10 cellular contexts compared by ENCODE assay signal in the genomic region with DNA sequence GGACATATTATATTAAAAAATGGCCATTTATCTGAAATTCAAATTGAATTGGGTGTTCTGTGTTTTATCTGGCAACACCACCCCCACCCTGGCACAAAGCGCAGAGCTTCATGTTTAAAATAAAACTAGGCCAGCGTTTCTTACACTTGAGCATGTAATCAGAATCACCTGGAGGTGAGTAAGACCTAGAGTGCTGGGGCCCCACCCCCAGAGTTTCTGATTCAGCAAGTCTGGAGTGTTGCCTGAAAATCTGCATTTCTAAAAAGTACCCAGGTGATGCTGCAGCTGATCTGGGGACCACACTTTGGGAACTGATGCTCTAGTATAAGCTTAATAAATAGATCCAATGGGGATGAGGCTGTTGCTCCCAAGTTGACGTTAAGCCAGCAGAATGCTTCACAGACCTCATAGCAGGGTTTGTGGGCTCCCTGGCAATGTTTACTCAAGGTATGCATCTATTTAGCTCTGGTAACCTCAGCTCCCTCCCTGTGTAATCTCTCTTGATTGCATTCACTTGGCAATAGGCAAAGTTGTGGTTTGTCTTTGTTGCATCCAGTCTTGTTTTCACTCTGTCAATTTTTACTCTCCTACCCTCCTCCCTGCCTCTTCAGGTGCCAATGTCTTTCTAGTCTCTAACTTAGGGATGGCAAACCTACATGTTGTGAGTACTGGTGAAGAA.
A peak's percentile ranks its signal among the peaks of the same experiment; 100 is the strongest.
DNase-seq lines count a peak whose midpoint lies in the region; ATAC-seq and TF ChIP-seq lines count a peak whose summit lies in the region.
"Had no signal": no experiment of that assay in that cellular context is flagged by ENCODE, and none has a peak within 500 bp of the region (broad histone marks: within the 10 kb centered on the region; RNA-seq: fewer than 3 reads in every experiment).

No MANE protein-coding gene starts in this region.

- no peaks in the 10 kb centered on the region for H3K27me3 Mint-ChIP-seq in activated naive CD8-positive, alpha-beta T cell treated with anti-CD3 and anti-CD28 coated beads, Interleukin-2, amount 50 U/mL, for 24 hours

- H3K36me3 Mint-ChIP-seq in activated naive CD8-positive, alpha-beta T cell treated with anti-CD3 and anti-CD28 coated beads, Interleukin-2, amount 50 U/mL, for 24 hours (ENCODE audit: low read depth), result no peaks in the 10 kb centered on the region

- no peaks in the 10 kb centered on the region for H3K9me3 ChIP-seq in effector memory CD4-positive, alpha-beta T cell (ENCODE audit: control insufficient read depth, low read length)
- H3K9me3 ChIP-seq: neutrophil had no signal

- no peaks in the 10 kb centered on the region for H3K36me3 ChIP-seq in effector memory CD4-positive, alpha-beta T cell (ENCODE audit: control insufficient read depth, insufficient read depth, low read length)
- H3K36me3 ChIP-seq: neutrophil had no signal

- TF ChIP-seq CTCF in omental fat pad (IDR thresholded peaks at IDR 0.05), result no peak

- ATAC-seq in GM18858 (IDR thresholded peaks at IDR 0.05; ENCODE audit: unreplicated experiment) (peak; percentile 70), GM21529 (IDR thresholded peaks at IDR 0.05; ENCODE audit: unreplicated experiment) (peak; percentile 77), HG03378 (IDR thresholded peaks at IDR 0.05; ENCODE audit: unreplicated experiment) (peak; percentile 81), omental fat pad (ENCODE audit: low FRiP score) (no peak)
- ATAC-seq in activated naive CD8-positive, alpha-beta T cell treated with anti-CD3 and anti-CD28 coated beads, Interleukin-2, amount 50 U/mL, for 24 hours, result peak; percentile 68

- no peak overlapping the region for H3K4me3 Mint-ChIP-seq in activated naive CD8-positive, alpha-beta T cell treated with anti-CD3 and anti-CD28 coated beads, Interleukin-2, amount 50 U/mL, for 24 hours

- H3K27ac ChIP-seq in effector memory CD4-positive, alpha-beta T cell (ENCODE audit: insufficient read depth, low read length, poor library complexity, severe bottlenecking), result no peak overlapping the region
- H3K27ac ChIP-seq: neutrophil had no signal

- no peak overlapping the region for H3K4me3 ChIP-seq in effector memory CD4-positive, alpha-beta T cell (ENCODE audit: insufficient read depth, low read depth, low read length, poor library complexity, severe bottlenecking)

- no peaks in the 10 kb centered on the region for H3K9me3 Mint-ChIP-seq in activated naive CD8-positive, alpha-beta T cell treated with anti-CD3 and anti-CD28 coated beads, Interleukin-2, amount 50 U/mL, for 24 hours

- H3K27me3 ChIP-seq in effector memory CD4-positive, alpha-beta T cell (replicated peaks; ENCODE audit: control insufficient read depth, insufficient read depth, low read length, poor library complexity, severe bottlenecking), result no peaks in the 10 kb centered on the region
- H3K27me3 ChIP-seq: neutrophil had no signal

- peaks cover 17% of the 10 kb centered on the region for H3K4me1 Mint-ChIP-seq in activated naive CD8-positive, alpha-beta T cell treated with anti-CD3 and anti-CD28 coated beads, Interleukin-2, amount 50 U/mL, for 24 hours

- no peaks in the 10 kb centered on the region for H3K4me1 ChIP-seq in effector memory CD4-positive, alpha-beta T cell (ENCODE audit: control insufficient read depth, insufficient read depth, low read length, poor library complexity, severe bottlenecking)

- DNase-seq in activated naive CD8-positive, alpha-beta T cell treated with anti-CD3 and anti-CD28 coated beads, Interleukin-2, amount 50 U/mL, for 24 hours, result no peak
- DNase-seq in NCI-H1930 (lab: John Stamatoyannopoulos, UW), result no peak
- DNase-seq in NAMALWA (ENCODE audit: low spot score), result no peak
- no peak for DNase-seq in omental fat pad (ENCODE audit: low spot score)
- DNase-seq in effector memory CD4-positive, alpha-beta T cell, result no peak
- DNase-seq: foreskin melanocyte had no signal

- H3K27ac Mint-ChIP-seq in activated naive CD8-positive, alpha-beta T cell treated with anti-CD3 and anti-CD28 coated beads, Interleukin-2, amount 50 U/mL, for 24 hours, result no peak overlapping the region
